In genomic region chr11:46055371-46055770, GRCh38 we compare ENCODE assay signal across 15 cellular contexts.
DNase-seq lines count a peak whose midpoint lies in the region; ATAC-seq lines count a peak whose summit lies in the region.
"Had no signal": no experiment of that assay in that cellular context is flagged by ENCODE, and none has a peak within 500 bp of the region (broad histone marks: within the 10 kb centered on the region; RNA-seq: fewer than 3 reads in every experiment).

No MANE protein-coding gene starts in this region.

- no peak overlapping the region for H3K4me2 ChIP-seq in GM23248 (ENCODE audit: unreplicated experiment)

- H3K4me3 ChIP-seq in GM23248 (no peak overlapping the region), skeletal muscle cell (ENCODE audit: low read depth, low read length) (no peak overlapping the region)
- H3K4me3 ChIP-seq: right atrium auricular region had no signal

- no peaks in the 10 kb centered on the region for H3K9me2 ChIP-seq in GM23248 (ENCODE audit: insufficient read depth)

- H3K9ac ChIP-seq in GM23248 = no peak overlapping the region

- no peaks in the 10 kb centered on the region for H3K9me3 ChIP-seq in GM23248 (ENCODE audit: low read depth)
- H3K9me3 ChIP-seq: right atrium auricular region had no signal

- peaks cover 25% of the 10 kb centered on the region for H3K4me1 ChIP-seq in GM23248 (ENCODE audit: insufficient read depth)

- H3K36me3 ChIP-seq in GM23248 (ENCODE audit: low read depth) = 0 out of 2 replicates have a peak, but pooled peaks cover 5% of the 10 kb centered on the region
- H3K36me3 ChIP-seq: right atrium auricular region had no signal

- no peaks in the 10 kb centered on the region for H4K20me1 ChIP-seq in GM23248 (ENCODE audit: insufficient read depth)

- in situ Hi-C loops in GM23248 (cut with MboI) = no loop called here

- peaks cover 17% of the 10 kb centered on the region; the same call in 1 of the 2 replicates for H3K79me2 ChIP-seq in GM23248 (ENCODE audit: insufficient read depth)

- no peak overlapping the region for H2AFZ ChIP-seq in GM23248

- DNase-seq in GM23248 = peak; percentile 82
- DNase-seq in RPMI7951 (ENCODE audit: low read depth) = peak; percentile 33
- DNase-seq in foreskin melanocyte = peak; percentile 72
- DNase-seq in skeletal muscle cell (ENCODE audit: low read depth) = peak; percentile 82
- DNase-seq in medulla oblongata (ENCODE audit: extremely low spot score) = no peak
- DNase-seq: activated CD4-positive, alpha-beta memory T cell treated with anti-CD3 and anti-CD28 coated beads for 36 hours; activated gamma-delta T cell; CD8-positive, alpha-beta memory T cell; kidney; NCI-H1417 treated with DMSO at 0.1 percent for 48 hours; NCI-H524 had no signal

- H3K27me3 ChIP-seq in GM23248 (replicated peaks; ENCODE audit: insufficient read depth) = no peaks in the 10 kb centered on the region
- H3K27me3 ChIP-seq: right atrium auricular region had no signal

- 74 to 76% methylated on average over 1 of the region's 1 CpG for WGBS in GM23248 (ENCODE audit: low coverage in 1 of 2, low lambda C conversion rate in 2 of 2, missing lambda C conversion rate in 2 of 2), 2 experiments

- H3F3A ChIP-seq in GM23248 (ENCODE audit: insufficient read depth) = peaks cover 22% of the 10 kb centered on the region; the same call in 1 of the 2 replicates

- ATAC-seq in GM18907 (IDR thresholded peaks at IDR 0.05; ENCODE audit: unreplicated experiment) (no peak), GM18502 (IDR thresholded peaks at IDR 0.05; ENCODE audit: poor library complexity, unreplicated experiment) (no peak)

- peak overlapping the region; percentile 38 for H3K27ac ChIP-seq in GM23248
- H3K27ac ChIP-seq: epithelial cell of prostate, right atrium auricular region had no signal
